ENCODE assay signal across 7 cellular contexts in the genomic region with DNA sequence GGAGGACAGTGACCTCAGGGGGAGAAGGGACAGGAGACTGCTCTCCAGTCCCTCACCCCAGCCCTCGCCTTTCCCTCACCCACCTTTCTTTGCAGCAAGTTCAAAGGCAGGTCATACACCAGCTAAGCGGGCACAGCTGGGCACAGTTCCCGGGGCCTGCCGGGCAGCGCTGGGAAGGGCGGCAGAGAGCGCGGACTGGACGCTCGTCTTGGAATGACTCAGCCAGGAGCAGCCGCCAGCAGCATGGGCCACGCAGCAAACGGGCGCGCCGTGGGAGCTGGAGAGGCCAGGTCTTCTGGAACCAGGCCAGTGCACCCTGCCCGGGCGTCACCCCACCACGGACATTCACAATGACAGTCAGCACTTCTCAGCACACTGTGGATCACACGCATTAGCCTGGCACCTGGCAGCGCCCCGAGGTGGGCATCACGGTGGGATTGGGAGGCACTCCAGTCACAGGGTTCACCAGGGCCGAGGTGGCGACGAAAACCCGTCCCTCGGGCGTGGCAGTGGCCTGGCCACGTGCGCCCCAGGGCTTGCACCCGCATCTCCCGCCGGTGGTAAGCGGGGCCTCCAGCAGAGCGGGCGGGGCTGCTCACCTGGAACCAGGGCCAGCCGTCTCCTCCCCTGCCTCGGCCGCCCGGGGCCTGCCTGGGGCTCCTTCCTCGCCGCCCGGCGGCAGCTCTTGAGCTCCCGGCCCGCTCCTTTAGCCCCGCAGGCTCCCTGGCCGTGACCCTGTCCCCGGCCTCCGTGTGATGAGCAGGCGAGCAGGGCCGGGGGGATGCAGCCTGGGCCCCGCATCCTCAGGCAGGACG. TPM values are rescaled to one million over a fixed set of nuclear protein-coding genes. Genes with fewer than 3 reads are reported as not detected.
DNase-seq lines count a peak whose midpoint lies in the region; ATAC-seq and TF ChIP-seq lines count a peak whose summit lies in the region.

No MANE protein-coding gene starts in this region.

- H2AFZ ChIP-seq in OCI-LY3 (ENCODE audit: low read depth, low read length), result peak overlapping the region; percentile 57; the same call in 1 of the 2 replicates

- no peaks in the 10 kb centered on the region for H4K20me1 ChIP-seq in OCI-LY3 (ENCODE audit: insufficient read depth, low read length)

- intact Hi-C loops in thyroid gland (cut with DNase I), result loop anchor here (2.0 to 10.0 kb wide), 3 partner anchors 103 to 293 kb away; no protein-coding TSS in a partner anchor

- 1 to 16% methylated on average over 16 to 29 of the region's 55 CpGs for WGBS in thyroid gland, 2 donors

- peak in 1 of 2 donors; percentile 19 for TF ChIP-seq POLR2A in thyroid gland (IDR thresholded peaks at IDR 0.05)

- no peak for ATAC-seq in HG03039 (IDR thresholded peaks at IDR 0.05; ENCODE audit: unreplicated experiment)

- H3K4me3 ChIP-seq in GM12865 (ENCODE audit: low read depth, low read length) (peak overlapping the region; percentile 50), H7 (ENCODE audit: insufficient read depth, low read depth, low read length) (peak overlapping the region; percentile 35), OCI-LY3 (ENCODE audit: low read length) (peak overlapping the region; percentile 94), duodenal mucosa (ENCODE audit: low read depth in 1 of 2, low read length in 2 of 2) (peak overlapping the region; percentile 48 to 69), thyroid gland (replicated peaks in 1 of 3) (peak overlapping the region in 2 of 3 donors; percentile 31 to 42)

- H3K27me3 ChIP-seq in H7 (ENCODE audit: control insufficient read depth, insufficient read depth, low read length) (peaks cover 14% of the 10 kb centered on the region), OCI-LY3 (ENCODE audit: low read depth, low read length) (peaks cover 43% of the 10 kb centered on the region), duodenal mucosa (ENCODE audit: control insufficient read depth in 1 of 2, insufficient read depth in 2 of 2, low read length in 2 of 2) (peaks cover 0 to 12% of the 10 kb centered on the region in 2 donors), thyroid gland (no peaks in the 10 kb centered on the region)

- H3K9ac ChIP-seq in OCI-LY3 (ENCODE audit: low read length) (peak overlapping the region; percentile 43), duodenal mucosa (ENCODE audit: low read depth in 1 of 2, low read length in 2 of 2) (peak overlapping the region; percentile 6 to 32)

- H3K4me1 ChIP-seq in OCI-LY3 (ENCODE audit: low read length) (peaks cover 35% of the 10 kb centered on the region), duodenal mucosa (ENCODE audit: control insufficient read depth in 1 of 2, insufficient read depth in 2 of 2, low read length in 2 of 2) (peaks cover 15 to 17% of the 10 kb centered on the region in 2 donors), thyroid gland (peaks cover 9 to 12% of the 10 kb centered on the region in 2 donors)

- no peaks in the 10 kb centered on the region for H3K79me2 ChIP-seq in OCI-LY3 (ENCODE audit: low read length)

- DNase-seq in GM12865 (ENCODE audit: low read depth) (no peak), H7 (no peak), lung microvascular endothelial cell (ENCODE audit: low read depth in 2 of 2) (peak; percentile 37 to 82), thyroid gland (peak; percentile 90 to 91)

- peak overlapping the region; percentile 94 for H3K4me2 ChIP-seq in OCI-LY3 (ENCODE audit: low read length)

- TF ChIP-seq CTCF in GM12865 (IDR thresholded peaks at IDR 0.05; ENCODE audit: insufficient read depth, low read depth, low read length, missing control alignments), result no peak
- TF ChIP-seq CTCF in OCI-LY3 (IDR thresholded peaks at IDR 0.05; ENCODE audit: low read depth, low read length), result no peak
- TF ChIP-seq CTCF in thyroid gland (IDR thresholded peaks at IDR 0.05), result peak in 2 of 6 experiments; percentile 13

- H3K36me3 ChIP-seq in H7 (replicated peaks; ENCODE audit: control insufficient read depth, insufficient read depth, low read length) (no peaks in the 10 kb centered on the region), OCI-LY3 (replicated peaks; ENCODE audit: low read depth, low read length) (no peaks in the 10 kb centered on the region), duodenal mucosa (ENCODE audit: control insufficient read depth in 1 of 2, insufficient read depth in 2 of 2, low read length in 2 of 2) (no peaks in the 10 kb centered on the region), thyroid gland (no peaks in the 10 kb centered on the region)

- H3K27ac ChIP-seq in OCI-LY3 (ENCODE audit: low read length) (no peak overlapping the region), duodenal mucosa (ENCODE audit: low read depth, low read length) (no peak overlapping the region), thyroid gland (peak overlapping the region; percentile 47 to 60 (median 56))

- H3K9me3 ChIP-seq in OCI-LY3 (ENCODE audit: insufficient read depth, low read length) (no peaks in the 10 kb centered on the region), duodenal mucosa (ENCODE audit: control insufficient read depth in 1 of 2, low read length in 2 of 2) (no peaks in the 10 kb centered on the region), thyroid gland (no peaks in the 10 kb centered on the region)

RNA-seq across cellular contexts. Expression of gene WDFY4, which starts 29.0 kb away (rescaled TPM):
- total RNA-seq in H7 (2014; rRNA removed; shearing (Covaris generic)), result not detected in 2 replicates
- total RNA-seq in lung microvascular endothelial cell (under 0.01 and 0.87 TPM in 2 replicates), thyroid gland (1 to 10 TPM; 1.0 to 3.5 (median 1.2) TPM)

RNA-seq across cellular contexts. Expression of gene ARHGAP22, which starts 50.8 kb away (rescaled TPM):
- 5.4 and 9.1 TPM in 2 replicates for total RNA-seq in H7 (2014; rRNA removed; shearing (Covaris generic))
- total RNA-seq in lung microvascular endothelial cell (1.4 and 7.0 TPM in 2 replicates), thyroid gland (10 to 100 TPM in 3 of 4 donors, 1 to 10 TPM in 1; 3.4 to 29.5 (median 19.1) TPM)

Comparison
In these comparisons a context has a peak if more than half of its experiments do, and no peak if none do; other contexts are left out.
1. DNase-seq: peak in lung microvascular endothelial cell (2 of 2) and thyroid gland (2 of 2); none in GM12865 (single experiment) and H7 (single experiment).
2. H3K4me3 ChIP-seq: peak in every context shown above with its lines; median percentile 94 in OCI-LY3; 58 in duodenal mucosa; 50 in GM12865; 36 in thyroid gland; 35 in H7.
3. H3K27ac ChIP-seq: peak in thyroid gland (3 of 3); none in OCI-LY3 (single experiment) and duodenal mucosa (single experiment).